In the genomic region with DNA sequence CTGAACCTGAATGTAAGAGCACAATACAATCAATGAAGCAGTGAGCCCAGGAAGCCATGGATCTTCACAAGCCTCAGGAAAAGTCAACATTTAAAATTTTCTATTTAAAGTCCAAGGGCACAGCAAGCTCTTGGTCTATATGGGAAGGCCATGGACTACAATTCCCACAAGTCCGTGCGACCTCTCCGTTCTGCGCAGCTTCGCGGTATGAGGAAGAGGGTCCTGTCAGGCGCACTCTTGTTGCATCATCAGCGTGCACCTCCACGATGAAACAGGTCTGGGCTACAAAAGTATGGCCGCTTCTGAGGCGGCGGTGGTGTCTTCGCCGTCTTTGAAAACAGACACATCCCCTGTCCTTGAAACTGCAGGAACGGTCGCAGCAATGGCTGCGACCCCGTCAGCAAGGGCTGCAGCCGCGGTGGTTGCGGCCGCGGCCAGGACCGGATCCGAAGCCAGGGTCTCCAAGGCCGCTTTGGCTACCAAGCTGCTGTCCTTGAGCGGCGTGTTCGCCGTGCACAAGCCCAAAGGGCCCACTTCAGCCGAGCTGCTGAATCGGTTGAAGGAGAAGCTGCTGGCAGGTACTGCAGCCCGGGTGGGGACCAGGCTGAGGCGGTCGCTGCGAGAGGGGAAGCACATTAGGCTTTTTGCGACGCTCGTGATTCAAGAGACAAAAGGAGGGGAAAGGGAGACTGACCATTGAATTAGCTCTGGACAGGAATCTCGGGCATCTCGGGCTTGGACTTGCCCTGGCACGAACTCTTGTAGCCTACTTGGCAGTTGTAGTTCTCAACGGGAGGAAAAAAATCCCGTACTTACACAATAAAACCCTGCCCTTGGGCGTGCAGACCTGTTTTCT, we compare ENCODE assay signal across 8 cellular contexts. TPM values are rescaled to one million over a fixed set of nuclear protein-coding genes. Genes with fewer than 3 reads are reported as not detected.
DNase-seq lines count a peak whose midpoint lies in the region; ATAC-seq and TF ChIP-seq lines count a peak whose summit lies in the region.

A gene (plus strand): TSS at position 234 of the 856 bp plus-strand sequence. CDS start 59 bp downstream, at position 293.

- no peaks in the 10 kb centered on the region for H3K36me3 ChIP-seq in kidney epithelial cell (ENCODE audit: control insufficient read depth, insufficient read depth, low read length)

- DNase-seq in AG20443 (ENCODE audit: low spot score) (peak; percentile 94), NCI-H510A (lab: John Stamatoyannopoulos, UW) (peak; percentile 89), chondrocyte (ENCODE audit: low spot score) (peak; percentile 95), kidney epithelial cell (ENCODE audit: low read depth) (peak; percentile 89)
- DNase-seq in activated CD4-positive, alpha-beta T cell treated with anti-CD3 and anti-CD28 coated beads for 1 hour: peak; percentile 84
- DNase-seq in stimulated activated CD4-positive, alpha-beta T cell treated with anti-CD3 and anti-CD28 coated beads, Interleukin-15, amount 100 ng/mL, for 48 hours (ENCODE audit: low read depth in 2 of 2): peak; percentile 83 to 89

- TF ChIP-seq CTCF in chondrocyte (IDR thresholded peaks at IDR 0.05) (no peak), kidney epithelial cell (IDR thresholded peaks at IDR 0.05; ENCODE audit: insufficient read depth, low read length, poor library complexity, severe bottlenecking) (no peak)

- TF ChIP-seq POLR2A in GM19099 (IDR thresholded peaks at IDR 0.05; ENCODE audit: extremely low read depth, insufficient read length, low read depth): peak; percentile 81

- peak; percentile 100 for ATAC-seq in HG03432 (IDR thresholded peaks at IDR 0.05; ENCODE audit: unreplicated experiment)

- peak within 1 kb of the TSS; percentile 97 for H3K4me3 Mint-ChIP-seq in chondrocyte (ENCODE audit: unreplicated experiment)

- peaks cover 33% of the 10 kb centered on the region for H3K4me1 Mint-ChIP-seq in chondrocyte (ENCODE audit: low read depth)

- H3K27ac Mint-ChIP-seq in chondrocyte (ENCODE audit: unreplicated experiment): peak within 1 kb of the TSS; percentile 95

- no peaks in the 10 kb centered on the region for H3K9me3 Mint-ChIP-seq in chondrocyte (ENCODE audit: low read depth)

- no peaks in the 10 kb centered on the region for H3K27me3 ChIP-seq in kidney epithelial cell (ENCODE audit: control insufficient read depth, insufficient read depth, low read length)

- H3K4me3 ChIP-seq in kidney epithelial cell (ENCODE audit: low read depth, low read length): peak within 1 kb of the TSS; percentile 93

- no peaks in the 10 kb centered on the region for H3K27me3 Mint-ChIP-seq in chondrocyte (ENCODE audit: low read depth)

- peaks cover 6% of the 10 kb centered on the region for H3K36me3 Mint-ChIP-seq in chondrocyte (ENCODE audit: low read depth)

RNA-seq across cellular contexts. Expression of the gene that starts here (rescaled TPM):
- total RNA-seq in chondrocyte (18.7 to 23.7 TPM (median 20.2 TPM) in 3 replicates), kidney epithelial cell (31.5 and 35.5 TPM in 2 replicates)

Comparison
In these comparisons a context has a peak if more than half of its experiments do, and no peak if none do; other contexts are left out.
1. Peak in every context shown above with its lines: DNase-seq, ATAC-seq and H3K4me3 ChIP-seq.